In the genomic region with DNA sequence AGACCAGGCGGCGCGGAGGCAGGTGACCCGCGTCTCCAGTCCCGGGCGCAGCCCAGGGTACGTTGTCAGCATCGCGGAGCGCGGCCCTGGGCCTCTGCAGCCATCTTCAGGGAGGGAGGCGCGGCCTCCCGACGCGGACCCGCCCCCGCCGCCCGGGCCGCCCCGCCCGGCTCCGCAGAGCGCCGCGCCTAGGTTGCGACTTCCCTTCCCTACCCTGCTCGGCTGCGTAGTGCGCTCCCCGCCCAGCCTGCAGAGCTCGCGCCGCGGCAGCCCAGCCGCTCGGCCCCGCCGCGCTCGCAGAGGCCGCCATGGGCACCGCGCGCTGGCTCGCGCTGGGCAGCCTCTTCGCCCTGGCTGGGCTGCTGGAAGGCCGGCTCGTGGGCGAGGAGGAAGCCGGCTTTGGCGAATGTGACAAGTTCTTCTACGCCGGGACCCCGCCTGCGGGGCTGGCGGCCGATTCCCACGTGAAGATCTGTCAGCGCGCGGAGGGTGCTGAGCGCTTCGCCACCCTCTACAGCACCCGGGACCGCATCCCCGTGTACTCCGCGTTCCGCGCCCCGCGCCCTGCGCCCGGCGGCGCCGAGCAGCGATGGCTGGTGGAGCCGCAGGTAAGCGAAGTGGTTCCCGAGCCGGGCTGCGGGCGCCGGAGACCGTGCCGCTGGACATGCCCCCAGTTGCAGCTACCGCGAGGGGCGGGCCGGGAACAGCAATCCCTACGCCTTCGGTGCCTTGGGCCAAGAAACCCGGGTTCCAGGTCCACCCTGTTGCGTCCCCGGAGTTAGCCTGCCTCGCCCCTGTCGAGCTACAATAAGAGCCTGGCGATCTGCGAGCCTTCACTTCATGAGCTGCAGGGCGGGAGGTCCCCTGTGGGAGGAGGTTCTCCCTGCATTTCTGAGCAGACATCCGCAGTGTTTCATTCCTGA, we compare ENCODE assay signal across 1 cellular context.
TF ChIP-seq lines count a peak whose summit lies in the region.

A gene with protein sequence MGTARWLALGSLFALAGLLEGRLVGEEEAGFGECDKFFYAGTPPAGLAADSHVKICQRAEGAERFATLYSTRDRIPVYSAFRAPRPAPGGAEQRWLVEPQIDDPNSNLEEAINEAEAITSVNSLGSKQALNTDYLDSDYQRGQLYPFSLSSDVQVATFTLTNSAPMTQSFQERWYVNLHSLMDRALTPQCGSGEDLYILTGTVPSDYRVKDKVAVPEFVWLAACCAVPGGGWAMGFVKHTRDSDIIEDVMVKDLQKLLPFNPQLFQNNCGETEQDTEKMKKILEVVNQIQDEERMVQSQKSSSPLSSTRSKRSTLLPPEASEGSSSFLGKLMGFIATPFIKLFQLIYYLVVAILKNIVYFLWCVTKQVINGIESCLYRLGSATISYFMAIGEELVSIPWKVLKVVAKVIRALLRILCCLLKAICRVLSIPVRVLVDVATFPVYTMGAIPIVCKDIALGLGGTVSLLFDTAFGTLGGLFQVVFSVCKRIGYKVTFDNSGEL (plus strand): TSS at position 227 of the 923 bp plus-strand sequence. CDS start 82 bp downstream, at position 309.

TF ChIP-seq in K562, 482 proteins besides CTCF, POLR2A, EP300 and RAD21 (continued from another document and continues in another):
- TF ChIP-seq, protein P1, sequence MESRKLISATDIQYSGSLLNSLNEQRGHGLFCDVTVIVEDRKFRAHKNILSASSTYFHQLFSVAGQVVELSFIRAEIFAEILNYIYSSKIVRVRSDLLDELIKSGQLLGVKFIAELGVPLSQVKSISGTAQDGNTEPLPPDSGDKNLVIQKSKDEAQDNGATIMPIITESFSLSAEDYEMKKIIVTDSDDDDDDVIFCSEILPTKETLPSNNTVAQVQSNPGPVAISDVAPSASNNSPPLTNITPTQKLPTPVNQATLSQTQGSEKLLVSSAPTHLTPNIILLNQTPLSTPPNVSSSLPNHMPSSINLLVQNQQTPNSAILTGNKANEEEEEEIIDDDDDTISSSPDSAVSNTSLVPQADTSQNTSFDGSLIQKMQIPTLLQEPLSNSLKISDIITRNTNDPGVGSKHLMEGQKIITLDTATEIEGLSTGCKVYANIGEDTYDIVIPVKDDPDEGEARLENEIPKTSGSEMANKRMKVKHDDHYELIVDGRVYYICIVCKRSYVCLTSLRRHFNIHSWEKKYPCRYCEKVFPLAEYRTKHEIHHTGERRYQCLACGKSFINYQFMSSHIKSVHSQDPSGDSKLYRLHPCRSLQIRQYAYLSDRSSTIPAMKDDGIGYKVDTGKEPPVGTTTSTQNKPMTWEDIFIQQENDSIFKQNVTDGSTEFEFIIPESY (CRISPR knock-in tag; IDR thresholded peaks at IDR 0.05), result peak; percentile 31; the same call in 1 of the 2 replicates
- TF ChIP-seq SIN3A (IDR thresholded peaks at IDR 0.05; ENCODE audit: borderline replicate concordance in 2 of 2, control insufficient read depth in 1 of 2, low read depth in 2 of 2, low read length in 2 of 2), result peak; percentile 18 to 38; a peak in 1 of 4 replicates
- TF ChIP-seq FOSL1 (tag; conservative IDR thresholded peaks at IDR 0.05), result peak; percentile 51
- TF ChIP-seq, protein P2, sequence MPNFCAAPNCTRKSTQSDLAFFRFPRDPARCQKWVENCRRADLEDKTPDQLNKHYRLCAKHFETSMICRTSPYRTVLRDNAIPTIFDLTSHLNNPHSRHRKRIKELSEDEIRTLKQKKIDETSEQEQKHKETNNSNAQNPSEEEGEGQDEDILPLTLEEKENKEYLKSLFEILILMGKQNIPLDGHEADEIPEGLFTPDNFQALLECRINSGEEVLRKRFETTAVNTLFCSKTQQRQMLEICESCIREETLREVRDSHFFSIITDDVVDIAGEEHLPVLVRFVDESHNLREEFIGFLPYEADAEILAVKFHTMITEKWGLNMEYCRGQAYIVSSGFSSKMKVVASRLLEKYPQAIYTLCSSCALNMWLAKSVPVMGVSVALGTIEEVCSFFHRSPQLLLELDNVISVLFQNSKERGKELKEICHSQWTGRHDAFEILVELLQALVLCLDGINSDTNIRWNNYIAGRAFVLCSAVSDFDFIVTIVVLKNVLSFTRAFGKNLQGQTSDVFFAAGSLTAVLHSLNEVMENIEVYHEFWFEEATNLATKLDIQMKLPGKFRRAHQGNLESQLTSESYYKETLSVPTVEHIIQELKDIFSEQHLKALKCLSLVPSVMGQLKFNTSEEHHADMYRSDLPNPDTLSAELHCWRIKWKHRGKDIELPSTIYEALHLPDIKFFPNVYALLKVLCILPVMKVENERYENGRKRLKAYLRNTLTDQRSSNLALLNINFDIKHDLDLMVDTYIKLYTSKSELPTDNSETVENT (CRISPR knock-in tag; IDR thresholded peaks at IDR 0.05), result peak; percentile 46; the same call in 1 of the 2 replicates
- TF ChIP-seq GABPB2 (CRISPR knock-in tag; conservative IDR thresholded peaks at IDR 0.05), result no peak
- TF ChIP-seq, protein P3, sequence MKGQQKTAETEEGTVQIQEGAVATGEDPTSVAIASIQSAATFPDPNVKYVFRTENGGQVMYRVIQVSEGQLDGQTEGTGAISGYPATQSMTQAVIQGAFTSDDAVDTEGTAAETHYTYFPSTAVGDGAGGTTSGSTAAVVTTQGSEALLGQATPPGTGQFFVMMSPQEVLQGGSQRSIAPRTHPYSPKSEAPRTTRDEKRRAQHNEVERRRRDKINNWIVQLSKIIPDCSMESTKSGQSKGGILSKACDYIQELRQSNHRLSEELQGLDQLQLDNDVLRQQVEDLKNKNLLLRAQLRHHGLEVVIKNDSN (CRISPR knock-in tag; IDR thresholded peaks at IDR 0.05), result no peak
- no peak for TF ChIP-seq XRCC5 (IDR thresholded peaks at IDR 0.05; ENCODE audit: low read depth, low read length)
- TF ChIP-seq, protein P4, sequence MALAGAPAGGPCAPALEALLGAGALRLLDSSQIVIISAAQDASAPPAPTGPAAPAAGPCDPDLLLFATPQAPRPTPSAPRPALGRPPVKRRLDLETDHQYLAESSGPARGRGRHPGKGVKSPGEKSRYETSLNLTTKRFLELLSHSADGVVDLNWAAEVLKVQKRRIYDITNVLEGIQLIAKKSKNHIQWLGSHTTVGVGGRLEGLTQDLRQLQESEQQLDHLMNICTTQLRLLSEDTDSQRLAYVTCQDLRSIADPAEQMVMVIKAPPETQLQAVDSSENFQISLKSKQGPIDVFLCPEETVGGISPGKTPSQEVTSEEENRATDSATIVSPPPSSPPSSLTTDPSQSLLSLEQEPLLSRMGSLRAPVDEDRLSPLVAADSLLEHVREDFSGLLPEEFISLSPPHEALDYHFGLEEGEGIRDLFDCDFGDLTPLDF (CRISPR knock-in tag; IDR thresholded peaks at IDR 0.05), result peak; percentile 77
- TF ChIP-seq, protein P5, sequence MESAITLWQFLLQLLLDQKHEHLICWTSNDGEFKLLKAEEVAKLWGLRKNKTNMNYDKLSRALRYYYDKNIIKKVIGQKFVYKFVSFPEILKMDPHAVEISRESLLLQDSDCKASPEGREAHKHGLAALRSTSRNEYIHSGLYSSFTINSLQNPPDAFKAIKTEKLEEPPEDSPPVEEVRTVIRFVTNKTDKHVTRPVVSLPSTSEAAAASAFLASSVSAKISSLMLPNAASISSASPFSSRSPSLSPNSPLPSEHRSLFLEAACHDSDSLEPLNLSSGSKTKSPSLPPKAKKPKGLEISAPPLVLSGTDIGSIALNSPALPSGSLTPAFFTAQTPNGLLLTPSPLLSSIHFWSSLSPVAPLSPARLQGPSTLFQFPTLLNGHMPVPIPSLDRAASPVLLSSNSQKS (CRISPR knock-in tag; IDR thresholded peaks at IDR 0.05), result no peak
- peak; percentile 58 to 84; a peak in 3 of 4 replicates for TF ChIP-seq MAZ (CRISPR knock-in tag; conservative IDR thresholded peaks at IDR 0.05 in 1 of 2, IDR thresholded peaks at IDR 0.05 in 1 of 2)
- no peak for TF ChIP-seq FUS (optimal IDR thresholded peaks at IDR 0.05; ENCODE audit: low read depth, low read length)
- TF ChIP-seq, protein P6, sequence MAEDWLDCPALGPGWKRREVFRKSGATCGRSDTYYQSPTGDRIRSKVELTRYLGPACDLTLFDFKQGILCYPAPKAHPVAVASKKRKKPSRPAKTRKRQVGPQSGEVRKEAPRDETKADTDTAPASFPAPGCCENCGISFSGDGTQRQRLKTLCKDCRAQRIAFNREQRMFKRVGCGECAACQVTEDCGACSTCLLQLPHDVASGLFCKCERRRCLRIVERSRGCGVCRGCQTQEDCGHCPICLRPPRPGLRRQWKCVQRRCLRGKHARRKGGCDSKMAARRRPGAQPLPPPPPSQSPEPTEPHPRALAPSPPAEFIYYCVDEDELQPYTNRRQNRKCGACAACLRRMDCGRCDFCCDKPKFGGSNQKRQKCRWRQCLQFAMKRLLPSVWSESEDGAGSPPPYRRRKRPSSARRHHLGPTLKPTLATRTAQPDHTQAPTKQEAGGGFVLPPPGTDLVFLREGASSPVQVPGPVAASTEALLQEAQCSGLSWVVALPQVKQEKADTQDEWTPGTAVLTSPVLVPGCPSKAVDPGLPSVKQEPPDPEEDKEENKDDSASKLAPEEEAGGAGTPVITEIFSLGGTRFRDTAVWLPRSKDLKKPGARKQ (CRISPR knock-in tag; IDR thresholded peaks at IDR 0.05), result no peak
- TF ChIP-seq, protein P7, sequence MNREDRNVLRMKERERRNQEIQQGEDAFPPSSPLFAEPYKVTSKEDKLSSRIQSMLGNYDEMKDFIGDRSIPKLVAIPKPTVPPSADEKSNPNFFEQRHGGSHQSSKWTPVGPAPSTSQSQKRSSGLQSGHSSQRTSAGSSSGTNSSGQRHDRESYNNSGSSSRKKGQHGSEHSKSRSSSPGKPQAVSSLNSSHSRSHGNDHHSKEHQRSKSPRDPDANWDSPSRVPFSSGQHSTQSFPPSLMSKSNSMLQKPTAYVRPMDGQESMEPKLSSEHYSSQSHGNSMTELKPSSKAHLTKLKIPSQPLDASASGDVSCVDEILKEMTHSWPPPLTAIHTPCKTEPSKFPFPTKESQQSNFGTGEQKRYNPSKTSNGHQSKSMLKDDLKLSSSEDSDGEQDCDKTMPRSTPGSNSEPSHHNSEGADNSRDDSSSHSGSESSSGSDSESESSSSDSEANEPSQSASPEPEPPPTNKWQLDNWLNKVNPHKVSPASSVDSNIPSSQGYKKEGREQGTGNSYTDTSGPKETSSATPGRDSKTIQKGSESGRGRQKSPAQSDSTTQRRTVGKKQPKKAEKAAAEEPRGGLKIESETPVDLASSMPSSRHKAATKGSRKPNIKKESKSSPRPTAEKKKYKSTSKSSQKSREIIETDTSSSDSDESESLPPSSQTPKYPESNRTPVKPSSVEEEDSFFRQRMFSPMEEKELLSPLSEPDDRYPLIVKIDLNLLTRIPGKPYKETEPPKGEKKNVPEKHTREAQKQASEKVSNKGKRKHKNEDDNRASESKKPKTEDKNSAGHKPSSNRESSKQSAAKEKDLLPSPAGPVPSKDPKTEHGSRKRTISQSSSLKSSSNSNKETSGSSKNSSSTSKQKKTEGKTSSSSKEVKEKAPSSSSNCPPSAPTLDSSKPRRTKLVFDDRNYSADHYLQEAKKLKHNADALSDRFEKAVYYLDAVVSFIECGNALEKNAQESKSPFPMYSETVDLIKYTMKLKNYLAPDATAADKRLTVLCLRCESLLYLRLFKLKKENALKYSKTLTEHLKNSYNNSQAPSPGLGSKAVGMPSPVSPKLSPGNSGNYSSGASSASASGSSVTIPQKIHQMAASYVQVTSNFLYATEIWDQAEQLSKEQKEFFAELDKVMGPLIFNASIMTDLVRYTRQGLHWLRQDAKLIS (CRISPR knock-in tag; IDR thresholded peaks at IDR 0.05), result no peak
- no peak for TF ChIP-seq ZNF77 (CRISPR knock-in tag; IDR thresholded peaks at IDR 0.05)
- 0 out of 2 replicates have a peak, but pooled peaks have one; percentile 18 for TF ChIP-seq ZBTB7A (IDR thresholded peaks at IDR 0.05; ENCODE audit: borderline replicate concordance, control insufficient read depth, low read depth, low read length)
- no peak for TF ChIP-seq NCOA2 (IDR thresholded peaks at IDR 0.05; ENCODE audit: partially characterized antibody in 2 of 2)
- TF ChIP-seq GATAD2B (IDR thresholded peaks at IDR 0.05; ENCODE audit: borderline replicate concordance), result peak; percentile 77
- TF ChIP-seq FOXA3 (CRISPR knock-in tag; conservative IDR thresholded peaks at IDR 0.05 in 1 of 2, IDR thresholded peaks at IDR 0.05 in 1 of 2), result no peak
- TF ChIP-seq TGIF2 (CRISPR knock-in tag; IDR thresholded peaks at IDR 0.05), result peak; percentile 96; the same call in 1 of the 2 replicates
- TF ChIP-seq RBBP5 (IDR thresholded peaks at IDR 0.05; ENCODE audit: borderline replicate concordance, insufficient read depth, low read length, poor library complexity, severe bottlenecking), result peak; percentile 79
- TF ChIP-seq ZNF589 (CRISPR knock-in tag; IDR thresholded peaks at IDR 0.05; ENCODE audit: low read depth), result no peak
- TF ChIP-seq NFYB (IDR thresholded peaks at IDR 0.05; ENCODE audit: extremely low read depth, insufficient read length), result no peak
- no peak for TF ChIP-seq MED1 (CRISPR knock-in tag; IDR thresholded peaks at IDR 0.05; ENCODE audit: borderline replicate concordance)
- TF ChIP-seq STAG1 (CRISPR knock-in tag; IDR thresholded peaks at IDR 0.05; ENCODE audit: borderline replicate concordance), result no peak
- no peak for TF ChIP-seq TEAD2 (tag; IDR thresholded peaks at IDR 0.05)
- TF ChIP-seq GATAD2A (IDR thresholded peaks at IDR 0.05), result no peak
